Comparison of ENCODE assay signal across 8 cellular contexts in the genomic region with DNA sequence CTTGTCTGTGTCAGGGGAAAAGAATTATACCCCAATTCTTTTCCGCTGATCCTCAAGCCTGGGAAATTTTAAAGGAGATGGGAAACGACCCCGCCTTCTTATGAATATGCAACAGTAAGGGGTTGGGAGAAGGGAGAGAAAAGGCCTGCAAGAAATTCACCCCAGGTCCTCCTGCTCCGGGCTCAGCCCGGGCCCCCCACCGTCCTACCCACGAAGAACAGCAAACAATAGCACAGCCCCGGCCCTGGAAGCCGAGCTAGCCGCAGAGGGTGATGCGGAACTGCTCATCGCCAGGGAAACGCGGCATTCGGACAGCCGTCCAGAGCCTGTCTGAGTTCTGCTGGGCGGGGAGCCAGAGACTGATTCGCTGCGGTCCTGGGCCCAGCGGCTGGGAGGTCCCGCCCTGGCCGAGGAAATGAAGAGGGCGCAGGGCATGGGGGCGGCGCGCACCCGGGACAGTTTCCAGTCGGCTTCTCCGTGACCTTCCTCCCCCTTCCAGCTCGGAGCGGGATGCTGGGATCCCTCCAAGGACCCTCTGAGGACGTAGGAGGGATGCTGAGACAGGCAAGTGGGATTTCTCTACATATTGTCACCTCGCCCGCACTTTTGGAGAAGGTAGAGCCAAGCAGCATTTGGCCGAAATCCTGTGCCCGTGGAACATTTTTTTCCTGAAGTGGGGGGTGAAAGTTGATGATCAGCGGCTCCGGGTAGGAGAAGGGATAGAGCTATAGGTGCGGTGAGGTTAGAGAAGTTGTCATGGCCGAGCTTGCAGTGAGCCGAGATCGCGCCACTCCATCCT.
DNase-seq lines count a peak whose midpoint lies in the region; ATAC-seq and TF ChIP-seq lines count a peak whose summit lies in the region.

No MANE protein-coding gene starts in this region.

- 0 out of 2 replicates have a peak overlapping the region, but pooled peaks have one; percentile 1 for H3K9ac ChIP-seq in HCT116 (ENCODE audit: low read length)

- no peaks in the 10 kb centered on the region for H3K36me3 ChIP-seq in HCT116 (ENCODE audit: control insufficient read depth in 1 of 2, insufficient read depth in 2 of 2, low read length in 2 of 2)

- TF ChIP-seq RAD21 in HCT116 (IDR thresholded peaks at IDR 0.05; ENCODE audit: low read depth), result no peak

- H3K4me1 ChIP-seq in HCT116 (ENCODE audit: control insufficient read depth in 1 of 2, insufficient read depth in 2 of 2, low read length in 2 of 2) (peaks cover 0 to 13% of the 10 kb centered on the region in 2 experiments; a peak in 2 of 4 replicates), mononuclear cell (ENCODE audit: insufficient read depth, low read length) (peaks cover 15% of the 10 kb centered on the region)

- no peak overlapping the region for H3K27ac ChIP-seq in HCT116 (ENCODE audit: low read depth, low read length)

- BruUV-seq in HCT116 (replicated peaks; lab: Mats Ljungman, UMichigan), result no TSS peak

- peak overlapping the region; percentile 40 to 54 for H3K4me3 ChIP-seq in HCT116 (replicated peaks in 1 of 2; ENCODE audit: low read depth in 1 of 2, low read length in 2 of 2)
- peak overlapping the region; percentile 42 for H3K4me3 ChIP-seq in NB4 (ENCODE audit: low read depth, low read length)
- peak overlapping the region; percentile 31 for H3K4me3 ChIP-seq in mononuclear cell (ENCODE audit: low read length)

- RAD21 ChIA-PET in HCT116 (lab: Charles Lee; ENCODE audit: low non-redundant PET in 1 of 2, low total read pairs in 2 of 2, uncharacterized antibody in 2 of 2, unreplicated experiment in 2 of 2), result no interaction called here

- ATAC-seq in HCT116, result peak; percentile 79
- ATAC-seq in esophagus mucosa, result peak; percentile 75

- H4K20me1 ChIP-seq in HCT116 (ENCODE audit: insufficient read depth), result no peaks in the 10 kb centered on the region

- H3K27me3 ChIP-seq in HCT116 (ENCODE audit: insufficient read depth, low read length) (no peaks in the 10 kb centered on the region; the same call in 1 of the 2 replicates), mononuclear cell (ENCODE audit: insufficient read depth, low read length) (peaks cover 44% of the 10 kb centered on the region)

- TF ChIP-seq CTCF in HCT116 (IDR thresholded peaks at IDR 0.05 in 2 of 3, conservative IDR thresholded peaks at IDR 0.05 in 1 of 3; ENCODE audit: borderline replicate concordance in 1 of 3, insufficient read depth in 1 of 3, low read depth in 2 of 3, low read length in 2 of 3) (no peak), NB4 (IDR thresholded peaks at IDR 0.05; ENCODE audit: low read depth, low read length) (no peak)

- no peaks in the 10 kb centered on the region for H3K79me2 ChIP-seq in HCT116 (ENCODE audit: insufficient read depth, low read length)

- TF ChIP-seq POLR2A in HCT116 (IDR thresholded peaks at IDR 0.05; ENCODE audit: borderline replicate concordance, extremely low read depth, insufficient read depth, insufficient read length) (no peak), NB4 (IDR thresholded peaks at IDR 0.05; ENCODE audit: extremely low read depth, insufficient read length) (no peak)

- peak overlapping the region; percentile 91 for H2AFZ ChIP-seq in HCT116 (ENCODE audit: low read depth, low read length, poor library complexity, severe bottlenecking)

- no peaks in the 10 kb centered on the region for H3K9me3 ChIP-seq in HCT116 (ENCODE audit: control insufficient read depth in 1 of 2, insufficient read depth in 1 of 2, low read depth in 1 of 2, low read length in 2 of 2)
- no peaks in the 10 kb centered on the region for H3K9me3 ChIP-seq in mononuclear cell (ENCODE audit: low read depth, low read length)

- H3K4me2 ChIP-seq in HCT116 (ENCODE audit: low read length), result peak overlapping the region; percentile 79

- H3K9me2 ChIP-seq in HCT116 (ENCODE audit: insufficient read depth), result no peaks in the 10 kb centered on the region

- DNase-seq in NCI-H510A (lab: John Stamatoyannopoulos, UW) (peak; percentile 4), NCI-H510A treated with DMSO at 0.1 percent for 48 hours (lab: John Stamatoyannopoulos, UW) (no peak), HCT116 (ENCODE audit: low read depth, low spot score) (no peak), NB4 (ENCODE audit: low read depth) (peak; percentile 71), superior temporal gyrus (ENCODE audit: extremely low spot score) (peak; percentile 84)
- peak; percentile 34 for DNase-seq in activated T-cell treated with anti-CD3 and anti-CD28 coated beads, Interleukin-2, amount 50 U/mL, for 1 hour

- POLR2A ChIA-PET in HCT116 (lab: Charles Lee), result no interaction called here

- CTCF ChIA-PET in HCT116 (lab: Charles Lee), result interaction anchor here (1.5 kb wide), 1 partner anchor 19 kb away, joined by 4 read pairs; no protein-coding TSS in a partner anchor

- intact Hi-C loops in HCT116 (cut with micrococcal nuclease), result no loop called here

TF ChIP-seq in HCT116, 20 proteins besides CTCF, POLR2A, EP300 and RAD21:
- TF ChIP-seq ZFX (IDR thresholded peaks at IDR 0.05) (no peak), JUND (IDR thresholded peaks at IDR 0.05) (no peak), MAX (IDR thresholded peaks at IDR 0.05) (no peak), TCF7L2 (IDR thresholded peaks at IDR 0.05; ENCODE audit: borderline replicate concordance, extremely low read depth, insufficient read depth, insufficient read length) (no peak)

Comparison
In these comparisons a context has a peak if more than half of its experiments do, and no peak if none do; other contexts are left out.
1. DNase-seq: peak in NCI-H510A (single experiment), NB4 (single experiment), activated T-cell treated with anti-CD3 and anti-CD28 coated beads, Interleukin-2, amount 50 U/mL, for 1 hour (single experiment) and superior temporal gyrus (single experiment); none in NCI-H510A treated with DMSO at 0.1 percent for 48 hours (single experiment) and HCT116 (single experiment).
2. Peak in every context shown above with its lines, with median percentiles within 50 percentile points of each other: H3K4me3 ChIP-seq.